ENCODE assay signal across 30 cellular contexts in the genomic region with DNA sequence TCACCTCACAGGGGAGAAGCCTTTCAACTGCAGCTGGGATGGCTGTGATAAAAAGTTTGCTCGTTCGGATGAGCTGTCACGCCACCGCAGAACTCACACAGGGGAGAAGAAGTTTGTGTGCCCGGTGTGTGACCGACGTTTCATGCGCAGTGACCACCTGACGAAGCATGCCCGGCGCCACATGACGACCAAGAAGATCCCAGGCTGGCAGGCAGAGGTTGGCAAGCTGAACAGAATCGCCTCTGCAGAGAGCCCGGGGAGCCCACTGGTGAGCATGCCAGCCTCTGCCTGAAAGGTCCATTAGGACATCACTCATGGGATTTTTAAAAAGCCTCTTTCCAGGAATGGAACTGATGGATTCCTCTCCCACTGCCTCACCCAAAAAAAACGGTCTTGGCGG. TPM values are rescaled to one million over a fixed set of nuclear protein-coding genes. Genes with fewer than 3 reads are reported as not detected.
"Had no signal": no experiment of that assay in that cellular context is flagged by ENCODE, and none has a peak within 500 bp of the region (broad histone marks: within the 10 kb centered on the region; RNA-seq: fewer than 3 reads in every experiment).

No MANE protein-coding gene starts in this region.

- H3K27ac Mint-ChIP-seq: memory B cell; natural killer cell; progenitor cell of endocrine pancreas; stimulated activated naive B cell treated with anti-CD40 and anti-IgM and Interleukin-4, amounts not matched to agents 10 μg/mL and 1 μg/mL and 100 μg/mL, for 72 hours; stimulated activated naive CD8-positive, alpha-beta T cell treated with anti-CD3 and anti-CD28 coated beads, Interleukin-15, Interleukin-2, amounts not matched to agents 100 ng/mL and 50 ng/mL, for 24 hours had no signal

- H3K27me3 Mint-ChIP-seq: memory B cell had no signal

- ATAC-seq: foreskin keratinocyte; gastroesophageal sphincter; heart left ventricle; left colon; natural killer cell; pancreas; stimulated activated naive B cell treated with anti-CD40 and anti-IgM and Interleukin-4, amounts not matched to agents 10 μg/mL and 1 μg/mL and 100 μg/mL, for 72 hours had no signal

- H3K9me3 ChIP-seq: esophagus muscularis mucosa, gastroesophageal sphincter, heart left ventricle, left ventricle myocardium inferior, pancreas, right atrium auricular region, thoracic aorta, tibial nerve, upper lobe of left lung had no signal

- H3K9me3 Mint-ChIP-seq: memory B cell; natural killer cell; stimulated activated naive B cell treated with anti-CD40 and anti-IgM and Interleukin-4, amounts not matched to agents 10 μg/mL and 1 μg/mL and 100 μg/mL, for 72 hours; stimulated activated naive CD8-positive, alpha-beta T cell treated with anti-CD3 and anti-CD28 coated beads, Interleukin-15, Interleukin-2, amounts not matched to agents 100 ng/mL and 50 ng/mL, for 24 hours had no signal

- H3K4me3 Mint-ChIP-seq: memory B cell; natural killer cell; stimulated activated naive B cell treated with anti-CD40 and anti-IgM and Interleukin-4, amounts not matched to agents 10 μg/mL and 1 μg/mL and 100 μg/mL, for 72 hours; stimulated activated naive CD8-positive, alpha-beta T cell treated with anti-CD3 and anti-CD28 coated beads, Interleukin-15, Interleukin-2, amounts not matched to agents 100 ng/mL and 50 ng/mL, for 24 hours had no signal

- H3K27ac ChIP-seq: coronary artery, esophagus muscularis mucosa, foreskin keratinocyte, gastroesophageal sphincter, heart left ventricle, left ventricle myocardium inferior, right atrium auricular region, thoracic aorta had no signal

- FAIRE-seq: endothelial cell of umbilical vein, islet of Langerhans, pancreas, urothelium cell line had no signal

- H3K4me3 ChIP-seq: coronary artery, esophagus muscularis mucosa, gastroesophageal sphincter, heart left ventricle, left ventricle myocardium inferior, lung, pancreas, right atrium auricular region, skin epidermis, thoracic aorta, tibial nerve, upper lobe of left lung had no signal

- H3K27me3 ChIP-seq: esophagus muscularis mucosa, foreskin keratinocyte, gastroesophageal sphincter, heart left ventricle, pancreas, right atrium auricular region, tibial nerve, upper lobe of left lung had no signal

- DNase-seq: dermis blood vessel endothelial cell; effector memory CD4-positive, alpha-beta T cell; foreskin keratinocyte; hippocampal formation; kidney glomerular epithelial cell; left colon; left ventricle myocardium inferior; natural killer cell; occipital lobe; pancreas; stimulated activated CD4-positive, alpha-beta T cell treated with anti-CD3 and anti-CD28 coated beads, Interleukin-15, amount 100 ng/mL, for 24 hours; stimulated activated CD4-positive, alpha-beta T cell treated with anti-CD3 and anti-CD28 coated beads, Interleukin-2, amount 100 ng/mL, for 48 hours; stimulated activated naive B cell treated with anti-CD40 and anti-IgM and Interleukin-4, amounts not matched to agents 10 μg/mL and 1 μg/mL and 100 μg/mL, for 72 hours had no signal

RNA-seq across cellular contexts. Expression of a gene that starts 28.0 kb away (rescaled TPM):
- total RNA-seq: endothelial cell of umbilical vein, natural killer cell had no signal
- polyA plus RNA-seq: endothelial cell of umbilical vein, neural cell had no signal
